In the genomic region with DNA sequence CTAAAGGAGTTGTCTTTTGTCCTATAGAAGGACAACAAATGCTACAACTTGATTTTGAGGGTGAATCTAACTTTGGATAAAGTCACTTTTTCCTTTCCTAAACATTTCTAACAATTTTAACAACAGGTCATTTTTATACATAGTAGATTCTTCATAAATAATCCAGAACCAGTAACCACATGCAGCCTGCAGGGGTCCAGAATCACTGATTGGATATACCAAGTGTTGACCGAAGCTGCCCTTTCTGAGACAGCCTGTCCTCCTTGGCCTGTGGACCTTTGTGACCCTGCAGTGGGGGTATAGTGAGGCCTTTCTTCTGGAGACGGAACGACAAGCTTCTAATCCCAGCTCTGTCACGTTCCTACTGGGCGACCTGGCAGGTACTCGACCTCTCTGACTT, we compare ENCODE assay signal across 30 cellular contexts. TPM values are rescaled to one million over a fixed set of nuclear protein-coding genes. Genes with fewer than 3 reads are reported as not detected.
"Had no signal": no experiment of that assay in that cellular context is flagged by ENCODE, and none has a peak within 500 bp of the region (broad histone marks: within the 10 kb centered on the region; RNA-seq: fewer than 3 reads in every experiment).

No MANE protein-coding gene starts in this region.

- H3K27ac ChIP-seq: ascending aorta, epithelial cell of prostate, gastroesophageal sphincter, skin epidermis, stomach, thyroid gland, upper lobe of left lung, WERI-Rb-1 had no signal

- H3K4me1 ChIP-seq: ascending aorta, thyroid gland, upper lobe of left lung had no signal

- ATAC-seq: activated CD4-positive, CD25-positive, alpha-beta regulatory T cell treated with anti-CD3 and anti-CD28 coated beads, Interleukin-2, amount 50 U/mL, for 24 hours; gastroesophageal sphincter; left colon; naive thymus-derived CD8-positive, alpha-beta T cell; sciatic nerve; stimulated activated naive B cell treated with anti-CD40 and anti-IgM and Interleukin-4, amounts not matched to agents 10 μg/mL and 1 μg/mL and 100 μg/mL, for 72 hours; T-helper 17 cell had no signal

- FAIRE-seq: keratinocyte had no signal

- H3K4me3 Mint-ChIP-seq: activated naive CD4-positive, alpha-beta T cell treated with anti-CD3 and anti-CD28 coated beads, Interleukin-2, amount 10 ng/mL, durations not matched to agents 7 days and 5 days; activated naive CD8-positive, alpha-beta T cell treated with anti-CD3 and anti-CD28 coated beads, Interleukin-2, amount 10 ng/mL, durations not matched to agents 7 days and 5 days; brain; dendritic cell treated with granulocyte-macrophage colony-stimulating factor and Interleukin-4, amounts not matched to agents 40 ng/mL and 50 ng/mL, for 4 days; naive thymus-derived CD8-positive, alpha-beta T cell; stimulated activated naive B cell treated with anti-CD40 and anti-IgM and Interleukin-4, amounts not matched to agents 10 μg/mL and 1 μg/mL and 100 μg/mL, for 72 hours; T-helper 17 cell had no signal

- H3K27me3 Mint-ChIP-seq: activated naive CD4-positive, alpha-beta T cell treated with anti-CD3 and anti-CD28 coated beads, Interleukin-2, amount 10 ng/mL, durations not matched to agents 7 days and 5 days; activated naive CD8-positive, alpha-beta T cell treated with anti-CD3 and anti-CD28 coated beads, Interleukin-2, amount 10 ng/mL, durations not matched to agents 7 days and 5 days; brain had no signal

- H3K9me3 ChIP-seq: ascending aorta, gastroesophageal sphincter, stomach, thyroid gland, upper lobe of left lung had no signal

- H3K36me3 ChIP-seq: ascending aorta, gastroesophageal sphincter, stomach, thyroid gland, upper lobe of left lung, WERI-Rb-1 had no signal

- H3K4me3 ChIP-seq: ascending aorta, gastroesophageal sphincter, skin epidermis, stomach, thyroid gland, upper lobe of left lung had no signal

- H3K4me1 Mint-ChIP-seq: activated naive CD4-positive, alpha-beta T cell treated with anti-CD3 and anti-CD28 coated beads, Interleukin-2, amount 10 ng/mL, durations not matched to agents 7 days and 5 days; stimulated activated naive B cell treated with anti-CD40 and anti-IgM and Interleukin-4, amounts not matched to agents 10 μg/mL and 1 μg/mL and 100 μg/mL, for 72 hours; T-helper 17 cell had no signal

- H3K36me3 Mint-ChIP-seq: activated naive CD4-positive, alpha-beta T cell treated with anti-CD3 and anti-CD28 coated beads, Interleukin-2, amount 10 ng/mL, durations not matched to agents 7 days and 5 days; activated naive CD8-positive, alpha-beta T cell treated with anti-CD3 and anti-CD28 coated beads, Interleukin-2, amount 10 ng/mL, durations not matched to agents 7 days and 5 days; brain; stimulated activated naive B cell treated with anti-CD40 and anti-IgM and Interleukin-4, amounts not matched to agents 10 μg/mL and 1 μg/mL and 100 μg/mL, for 72 hours had no signal

- H3K9me3 Mint-ChIP-seq: activated naive CD4-positive, alpha-beta T cell treated with anti-CD3 and anti-CD28 coated beads, Interleukin-2, amount 10 ng/mL, durations not matched to agents 7 days and 5 days; brain had no signal

- H3K27ac Mint-ChIP-seq: activated naive CD4-positive, alpha-beta T cell treated with anti-CD3 and anti-CD28 coated beads, Interleukin-2, amount 10 ng/mL, durations not matched to agents 7 days and 5 days; activated naive CD8-positive, alpha-beta T cell treated with anti-CD3 and anti-CD28 coated beads, Interleukin-2, amount 10 ng/mL, durations not matched to agents 7 days and 5 days; brain; dendritic cell treated with granulocyte-macrophage colony-stimulating factor and Interleukin-4, amounts not matched to agents 40 ng/mL and 50 ng/mL, for 4 days; stimulated activated naive B cell treated with anti-CD40 and anti-IgM and Interleukin-4, amounts not matched to agents 10 μg/mL and 1 μg/mL and 100 μg/mL, for 72 hours; T-helper 17 cell had no signal

- H3K27me3 ChIP-seq: ascending aorta, gastroesophageal sphincter, stomach, thyroid gland, upper lobe of left lung had no signal

- DNase-seq: activated CD4-positive, alpha-beta T cell treated with anti-CD3 and anti-CD28 coated beads for 48 hours; activated CD4-positive, alpha-beta T cell treated with anti-CD3 and anti-CD28 coated beads, Interleukin-2, amount 50 U/mL, for 48 hours; activated CD8-positive, alpha-beta memory T cell treated with anti-CD3 and anti-CD28 coated beads for 24 hours; activated gamma-delta T cell; activated naive CD4-positive, alpha-beta T cell treated with anti-CD3 and anti-CD28 coated beads, Interleukin-2, amount 10 ng/mL, durations not matched to agents 7 days and 5 days; activated naive CD8-positive, alpha-beta T cell treated with anti-CD3 and anti-CD28 coated beads, Interleukin-2, amount 10 ng/mL, durations not matched to agents 7 days and 5 days; activated T-cell treated with anti-CD3 and anti-CD28 coated beads, Interleukin-2, amount 50 U/mL, for 1 hour; head of caudate nucleus; hippocampal formation; left colon; mammary epithelial cell; naive thymus-derived CD8-positive, alpha-beta T cell; posterior cingulate gyrus; stimulated activated CD4-positive, alpha-beta T cell treated with anti-CD3 and anti-CD28 coated beads, Interleukin-1b, Interleukin-23, amount 100 ng/mL, for 48 hours; stimulated activated naive B cell treated with anti-CD40 and anti-IgM and Interleukin-4, amounts not matched to agents 10 μg/mL and 1 μg/mL and 100 μg/mL, for 72 hours; stomach; T-helper 17 cell; T1000; thyroid gland; upper lobe of left lung; WERI-Rb-1 had no signal

RNA-seq across cellular contexts. Expression of gene LAMB4, which starts 34.8 kb away (rescaled TPM):
- total RNA-seq: activated naive CD8-positive, alpha-beta T cell treated with anti-CD3 and anti-CD28 coated beads, Interleukin-2, amount 10 ng/mL, durations not matched to agents 7 days and 5 days; ascending aorta; T-helper 17 cell had no signal
- polyA plus RNA-seq: naive thymus-derived CD8-positive, alpha-beta T cell had no signal
